In genomic region chr11:73376168-73376802, GRCh38 we compare ENCODE assay signal across 8 cellular contexts. TPM values are rescaled to one million over a fixed set of nuclear protein-coding genes. Genes with fewer than 3 reads are reported as not detected.
DNase-seq lines count a peak whose midpoint lies in the region; ATAC-seq lines count a peak whose summit lies in the region.

Gene RELT (plus strand): TSS chr11:73376399. CDS start chr11:73389137, 12,738 bp downstream.

- H3K27ac ChIP-seq in KOPT-K1 (ENCODE audit: low read depth, low read length, poor library complexity, severe bottlenecking): peak within 1 kb of the TSS; percentile 77

- no peaks in the 10 kb centered on the region for H3K9me3 ChIP-seq in KOPT-K1 (ENCODE audit: insufficient read depth, low read length, poor library complexity, severe bottlenecking)

- H3K36me3 ChIP-seq in KOPT-K1 (ENCODE audit: insufficient read depth, low read length): no peaks in the 10 kb centered on the region; the same call in 1 of the 2 replicates

- no peaks in the 10 kb centered on the region for H3K27me3 Mint-ChIP-seq in activated T-helper 17 cell treated with anti-CD3 and anti-CD28 coated beads, Interleukin-2, amount 50 U/mL, for 72 hours
- no peaks in the 10 kb centered on the region for H3K27me3 Mint-ChIP-seq in natural killer cell treated with Interleukin-12 subunit alpha and Interleukin-12 subunit beta and Interleukin-15 and Interleukin-18, amount 100 ng/mL, for 72 hours

- H3K4me3 Mint-ChIP-seq in activated T-helper 17 cell treated with anti-CD3 and anti-CD28 coated beads, Interleukin-2, amount 50 U/mL, for 72 hours: peak within 1 kb of the TSS; percentile 91
- peak within 1 kb of the TSS; percentile 98 for H3K4me3 Mint-ChIP-seq in natural killer cell treated with Interleukin-12 subunit alpha and Interleukin-12 subunit beta and Interleukin-15 and Interleukin-18, amount 100 ng/mL, for 72 hours

- no peaks in the 10 kb centered on the region for H3K9me3 Mint-ChIP-seq in activated T-helper 17 cell treated with anti-CD3 and anti-CD28 coated beads, Interleukin-2, amount 50 U/mL, for 72 hours
- no peaks in the 10 kb centered on the region for H3K9me3 Mint-ChIP-seq in natural killer cell treated with Interleukin-12 subunit alpha and Interleukin-12 subunit beta and Interleukin-15 and Interleukin-18, amount 100 ng/mL, for 72 hours

- H3K36me3 Mint-ChIP-seq in activated T-helper 17 cell treated with anti-CD3 and anti-CD28 coated beads, Interleukin-2, amount 50 U/mL, for 72 hours (ENCODE audit: low read depth): peaks cover 19% of the 10 kb centered on the region
- peaks cover 5% of the 10 kb centered on the region for H3K36me3 Mint-ChIP-seq in natural killer cell treated with Interleukin-12 subunit alpha and Interleukin-12 subunit beta and Interleukin-15 and Interleukin-18, amount 100 ng/mL, for 72 hours

- peak; percentile 73 for ATAC-seq in GM21786 (IDR thresholded peaks at IDR 0.05; ENCODE audit: unreplicated experiment)
- peak; percentile 87 for ATAC-seq in activated T-helper 17 cell treated with anti-CD3 and anti-CD28 coated beads, Interleukin-2, amount 50 U/mL, for 72 hours (replicated peaks)
- peak; percentile 91 to 93 for ATAC-seq in natural killer cell treated with Interleukin-12 subunit alpha and Interleukin-12 subunit beta and Interleukin-15 and Interleukin-18, amount 100 ng/mL, for 72 hours
- peak; percentile 92 for ATAC-seq in stimulated activated naive CD8-positive, alpha-beta T cell treated with anti-CD3 and anti-CD28 coated beads, Interleukin-15, Interleukin-2, amounts not matched to agents 100 U/mL and 50 U/mL, for 24 hours

- H3K4me1 Mint-ChIP-seq in activated T-helper 17 cell treated with anti-CD3 and anti-CD28 coated beads, Interleukin-2, amount 50 U/mL, for 72 hours: peaks cover 26% of the 10 kb centered on the region
- peaks cover 27 to 40% of the 10 kb centered on the region in 2 donors for H3K4me1 Mint-ChIP-seq in natural killer cell treated with Interleukin-12 subunit alpha and Interleukin-12 subunit beta and Interleukin-15 and Interleukin-18, amount 100 ng/mL, for 72 hours (ENCODE audit: low read depth in 2 of 2)

- H3K27ac Mint-ChIP-seq in activated T-helper 17 cell treated with anti-CD3 and anti-CD28 coated beads, Interleukin-2, amount 50 U/mL, for 72 hours: peak within 1 kb of the TSS; percentile 96
- H3K27ac Mint-ChIP-seq in natural killer cell treated with Interleukin-12 subunit alpha and Interleukin-12 subunit beta and Interleukin-15 and Interleukin-18, amount 100 ng/mL, for 72 hours: peak within 1 kb of the TSS; percentile 82 to 89

- DNase-seq in EH (ENCODE audit: low read depth) (peak; percentile 91), RPMI7951 (ENCODE audit: low read depth) (peak; percentile 88), fibroblast of peridontal ligament (ENCODE audit: extremely low read depth) (peak; percentile 79)
- DNase-seq in natural killer cell treated with Interleukin-12 subunit alpha and Interleukin-12 subunit beta and Interleukin-15 and Interleukin-18, amount 100 ng/mL, for 72 hours (ENCODE audit: low spot score): peak; percentile 95
- peak; percentile 97 for DNase-seq in stimulated activated naive CD8-positive, alpha-beta T cell treated with anti-CD3 and anti-CD28 coated beads, Interleukin-15, Interleukin-2, amounts not matched to agents 100 U/mL and 50 U/mL, for 24 hours

RNA-seq across cellular contexts. Expression of gene RELT, which starts in this region (rescaled TPM):
- total RNA-seq in RPMI7951 (2014; rRNA removed; shearing (Covaris generic)): 4.2 and 5.1 TPM in 2 replicates
- 10 to 100 TPM; 31.2 to 39.9 TPM for total RNA-seq in activated T-helper 17 cell treated with anti-CD3 and anti-CD28 coated beads, Interleukin-2, amount 50 U/mL, for 72 hours
- 10 to 100 TPM; 46.5 to 58.0 TPM for total RNA-seq in natural killer cell treated with Interleukin-12 subunit alpha and Interleukin-12 subunit beta and Interleukin-15 and Interleukin-18, amount 100 ng/mL, for 72 hours

Comparison
In these comparisons a context has a peak if more than half of its experiments do, and no peak if none do; other contexts are left out.
1. Peak in every context shown above with its lines: DNase-seq, ATAC-seq and H3K27ac ChIP-seq.